In the genomic region with DNA sequence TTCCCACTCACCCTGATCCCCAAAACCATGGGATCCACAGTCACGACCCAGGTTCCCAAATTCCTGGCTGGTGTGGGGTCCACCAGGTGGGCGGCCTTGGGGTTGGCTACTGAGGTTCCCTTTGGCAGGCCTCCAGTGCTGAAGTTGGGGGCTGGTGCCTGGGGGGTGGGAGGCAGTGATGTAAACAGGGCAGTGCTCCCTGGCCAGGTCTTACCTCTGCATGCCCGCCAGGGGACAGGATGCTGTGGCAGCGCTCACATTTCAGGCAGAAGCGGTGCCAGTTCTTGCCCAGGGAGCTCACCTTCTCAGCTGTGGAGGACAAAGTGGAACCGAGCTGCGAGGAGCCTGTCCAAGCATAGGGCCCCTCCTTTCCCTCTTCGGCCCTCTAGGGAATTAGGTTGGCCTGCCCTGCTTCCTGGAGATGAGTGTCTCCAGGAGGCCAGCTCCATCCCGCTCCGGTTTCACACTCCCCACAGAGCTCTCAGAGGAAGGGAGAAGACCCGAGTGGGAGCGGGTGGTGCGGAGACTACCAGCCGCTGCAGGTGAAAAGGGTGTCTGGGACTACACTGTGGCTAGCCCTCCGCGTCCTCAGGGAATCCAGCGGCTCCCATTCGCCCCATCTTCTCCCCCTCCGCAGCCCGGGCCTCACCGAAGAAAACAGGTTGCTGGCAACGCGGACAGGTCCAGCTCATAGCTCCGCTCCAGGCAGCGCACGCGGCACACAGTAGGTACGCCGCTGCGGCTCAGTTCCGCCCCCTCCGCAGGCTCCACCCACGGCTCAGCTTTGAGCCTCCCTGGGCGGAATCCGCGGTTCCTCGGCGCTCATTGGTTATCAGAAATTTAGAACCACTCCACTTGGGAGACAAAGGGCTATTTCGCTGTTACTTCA, we compare ENCODE assay signal across 1 cellular context.
TF ChIP-seq lines count a peak whose summit lies in the region.

A gene with protein sequence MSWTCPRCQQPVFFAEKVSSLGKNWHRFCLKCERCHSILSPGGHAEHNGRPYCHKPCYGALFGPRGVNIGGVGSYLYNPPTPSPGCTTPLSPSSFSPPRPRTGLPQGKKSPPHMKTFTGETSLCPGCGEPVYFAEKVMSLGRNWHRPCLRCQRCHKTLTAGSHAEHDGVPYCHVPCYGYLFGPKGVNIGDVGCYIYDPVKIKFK (minus strand): TSS at position 726 of the 889 bp plus-strand sequence. CDS start 34 bp downstream, at position 692.

TF ChIP-seq in HepG2, 621 proteins besides CTCF, POLR2A, EP300 and RAD21 (continued from another document and continues in another):
- TF ChIP-seq NFIB (CRISPR knock-in tag; IDR thresholded peaks at IDR 0.05; ENCODE audit: borderline replicate concordance) = no peak
- no peak for TF ChIP-seq BRF2 (CRISPR knock-in tag; IDR thresholded peaks at IDR 0.05)
- TF ChIP-seq ELF1 (CRISPR knock-in tag; IDR thresholded peaks at IDR 0.05) = peak; percentile 62
- peak; percentile 37; the same call in 1 of the 2 replicates for TF ChIP-seq ZNF331 (CRISPR knock-in tag; IDR thresholded peaks at IDR 0.05)
- no peak; the same call in 1 of the 2 replicates for TF ChIP-seq PHF21A (CRISPR knock-in tag; IDR thresholded peaks at IDR 0.05)
- TF ChIP-seq NFYB (CRISPR knock-in tag; IDR thresholded peaks at IDR 0.05) = peak; percentile 43; the same call in 1 of the 2 replicates
- TF ChIP-seq HNF1B (CRISPR knock-in tag; IDR thresholded peaks at IDR 0.05) = peak; percentile 66; the same call in 1 of the 2 replicates
- TF ChIP-seq UBTF (CRISPR knock-in tag; IDR thresholded peaks at IDR 0.05) = peak; percentile 59
- TF ChIP-seq CAMTA2 (CRISPR knock-in tag; IDR thresholded peaks at IDR 0.05; ENCODE audit: borderline replicate concordance) = no peak
- TF ChIP-seq ZNF607 (CRISPR knock-in tag; IDR thresholded peaks at IDR 0.05; ENCODE audit: borderline replicate concordance) = peak; percentile 69; the same call in 1 of the 2 replicates
- TF ChIP-seq TOPORS (CRISPR knock-in tag; IDR thresholded peaks at IDR 0.05) = no peak
- TF ChIP-seq TBP (CRISPR knock-in tag; IDR thresholded peaks at IDR 0.05) = no peak
- no peak for TF ChIP-seq RAD51 (IDR thresholded peaks at IDR 0.05; ENCODE audit: borderline replicate concordance)
- TF ChIP-seq HOXA3 (CRISPR knock-in tag; IDR thresholded peaks at IDR 0.05) = peak; percentile 28; the same call in 1 of the 2 replicates
- peak; percentile 63; the same call in 1 of the 2 replicates for TF ChIP-seq SP4 (CRISPR knock-in tag; IDR thresholded peaks at IDR 0.05)
- TF ChIP-seq, protein P1, sequence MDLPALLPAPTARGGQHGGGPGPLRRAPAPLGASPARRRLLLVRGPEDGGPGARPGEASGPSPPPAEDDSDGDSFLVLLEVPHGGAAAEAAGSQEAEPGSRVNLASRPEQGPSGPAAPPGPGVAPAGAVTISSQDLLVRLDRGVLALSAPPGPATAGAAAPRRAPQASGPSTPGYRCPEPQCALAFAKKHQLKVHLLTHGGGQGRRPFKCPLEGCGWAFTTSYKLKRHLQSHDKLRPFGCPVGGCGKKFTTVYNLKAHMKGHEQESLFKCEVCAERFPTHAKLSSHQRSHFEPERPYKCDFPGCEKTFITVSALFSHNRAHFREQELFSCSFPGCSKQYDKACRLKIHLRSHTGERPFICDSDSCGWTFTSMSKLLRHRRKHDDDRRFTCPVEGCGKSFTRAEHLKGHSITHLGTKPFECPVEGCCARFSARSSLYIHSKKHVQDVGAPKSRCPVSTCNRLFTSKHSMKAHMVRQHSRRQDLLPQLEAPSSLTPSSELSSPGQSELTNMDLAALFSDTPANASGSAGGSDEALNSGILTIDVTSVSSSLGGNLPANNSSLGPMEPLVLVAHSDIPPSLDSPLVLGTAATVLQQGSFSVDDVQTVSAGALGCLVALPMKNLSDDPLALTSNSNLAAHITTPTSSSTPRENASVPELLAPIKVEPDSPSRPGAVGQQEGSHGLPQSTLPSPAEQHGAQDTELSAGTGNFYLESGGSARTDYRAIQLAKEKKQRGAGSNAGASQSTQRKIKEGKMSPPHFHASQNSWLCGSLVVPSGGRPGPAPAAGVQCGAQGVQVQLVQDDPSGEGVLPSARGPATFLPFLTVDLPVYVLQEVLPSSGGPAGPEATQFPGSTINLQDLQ (CRISPR knock-in tag; IDR thresholded peaks at IDR 0.05) = no peak
- peak; percentile 72; the same call in 1 of the 2 replicates for TF ChIP-seq ZNF160 (CRISPR knock-in tag; IDR thresholded peaks at IDR 0.05)
- peak; percentile 88; the same call in 1 of the 2 replicates for TF ChIP-seq ZNF891 (CRISPR knock-in tag; IDR thresholded peaks at IDR 0.05)
- no peak for TF ChIP-seq GABPA (IDR thresholded peaks at IDR 0.05; ENCODE audit: low read depth, low read length)
- TF ChIP-seq GABPA (CRISPR knock-in tag; IDR thresholded peaks at IDR 0.05; ENCODE audit: low read depth) = no peak
- no peak for TF ChIP-seq ZNF652 (CRISPR knock-in tag; IDR thresholded peaks at IDR 0.05; ENCODE audit: borderline replicate concordance, low read depth)
- TF ChIP-seq, protein P2, sequence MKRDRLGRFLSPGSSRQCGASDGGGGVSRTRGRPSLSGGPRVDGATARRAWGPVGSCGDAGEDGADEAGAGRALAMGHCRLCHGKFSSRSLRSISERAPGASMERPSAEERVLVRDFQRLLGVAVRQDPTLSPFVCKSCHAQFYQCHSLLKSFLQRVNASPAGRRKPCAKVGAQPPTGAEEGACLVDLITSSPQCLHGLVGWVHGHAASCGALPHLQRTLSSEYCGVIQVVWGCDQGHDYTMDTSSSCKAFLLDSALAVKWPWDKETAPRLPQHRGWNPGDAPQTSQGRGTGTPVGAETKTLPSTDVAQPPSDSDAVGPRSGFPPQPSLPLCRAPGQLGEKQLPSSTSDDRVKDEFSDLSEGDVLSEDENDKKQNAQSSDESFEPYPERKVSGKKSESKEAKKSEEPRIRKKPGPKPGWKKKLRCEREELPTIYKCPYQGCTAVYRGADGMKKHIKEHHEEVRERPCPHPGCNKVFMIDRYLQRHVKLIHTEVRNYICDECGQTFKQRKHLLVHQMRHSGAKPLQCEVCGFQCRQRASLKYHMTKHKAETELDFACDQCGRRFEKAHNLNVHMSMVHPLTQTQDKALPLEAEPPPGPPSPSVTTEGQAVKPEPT (CRISPR knock-in tag; IDR thresholded peaks at IDR 0.05; ENCODE audit: low read depth) = no peak
- peak; percentile 77 for TF ChIP-seq AGO1 (IDR thresholded peaks at IDR 0.05; ENCODE audit: low read depth, low read length, poor library complexity, severe bottlenecking)
- 0 out of 2 replicates have a peak, but pooled peaks have one; percentile 28 for TF ChIP-seq ZFYVE20 (CRISPR knock-in tag; IDR thresholded peaks at IDR 0.05; ENCODE audit: borderline replicate concordance, low read depth)
- no peak for TF ChIP-seq HOXA7 (CRISPR knock-in tag; IDR thresholded peaks at IDR 0.05)
- TF ChIP-seq ZNF678 (CRISPR knock-in tag; IDR thresholded peaks at IDR 0.05) = no peak
- TF ChIP-seq ERF (CRISPR knock-in tag; IDR thresholded peaks at IDR 0.05) = 0 out of 2 replicates have a peak, but pooled peaks have one; percentile 31
- TF ChIP-seq SCMH1 (CRISPR knock-in tag; IDR thresholded peaks at IDR 0.05; ENCODE audit: borderline replicate concordance) = no peak
- TF ChIP-seq MAZ (IDR thresholded peaks at IDR 0.05; ENCODE audit: borderline replicate concordance, low read depth, low read length) = no peak
- peak; percentile 31; the same call in 1 of the 2 replicates for TF ChIP-seq MAZ (CRISPR knock-in tag; IDR thresholded peaks at IDR 0.05; ENCODE audit: low read depth)
- no peak for TF ChIP-seq ZNF280D (CRISPR knock-in tag; IDR thresholded peaks at IDR 0.05)
- TF ChIP-seq KDM5B (CRISPR knock-in tag; IDR thresholded peaks at IDR 0.05; ENCODE audit: borderline replicate concordance) = no peak; the same call in 1 of the 2 replicates
- TF ChIP-seq GATAD2A (CRISPR knock-in tag; IDR thresholded peaks at IDR 0.05) = peak; percentile 24; the same call in 1 of the 2 replicates
- TF ChIP-seq CENPX (CRISPR knock-in tag; IDR thresholded peaks at IDR 0.05) = no peak
- no peak for TF ChIP-seq ZNF446 (CRISPR knock-in tag; IDR thresholded peaks at IDR 0.05)
- TF ChIP-seq CHD2 (IDR thresholded peaks at IDR 0.05; ENCODE audit: low read depth, low read length) = no peak; the same call in 1 of the 2 replicates
- no peak for TF ChIP-seq NCOA5 (CRISPR knock-in tag; IDR thresholded peaks at IDR 0.05)
- no peak for TF ChIP-seq XBP1 (CRISPR knock-in tag; IDR thresholded peaks at IDR 0.05)
- TF ChIP-seq, protein P3, sequence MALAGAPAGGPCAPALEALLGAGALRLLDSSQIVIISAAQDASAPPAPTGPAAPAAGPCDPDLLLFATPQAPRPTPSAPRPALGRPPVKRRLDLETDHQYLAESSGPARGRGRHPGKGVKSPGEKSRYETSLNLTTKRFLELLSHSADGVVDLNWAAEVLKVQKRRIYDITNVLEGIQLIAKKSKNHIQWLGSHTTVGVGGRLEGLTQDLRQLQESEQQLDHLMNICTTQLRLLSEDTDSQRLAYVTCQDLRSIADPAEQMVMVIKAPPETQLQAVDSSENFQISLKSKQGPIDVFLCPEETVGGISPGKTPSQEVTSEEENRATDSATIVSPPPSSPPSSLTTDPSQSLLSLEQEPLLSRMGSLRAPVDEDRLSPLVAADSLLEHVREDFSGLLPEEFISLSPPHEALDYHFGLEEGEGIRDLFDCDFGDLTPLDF (CRISPR knock-in tag; IDR thresholded peaks at IDR 0.05) = no peak
- no peak; the same call in 1 of the 2 replicates for TF ChIP-seq MTA1 (CRISPR knock-in tag; IDR thresholded peaks at IDR 0.05; ENCODE audit: borderline replicate concordance)
- no peak for TF ChIP-seq TCF7L2 (IDR thresholded peaks at IDR 0.05; ENCODE audit: low read depth, low read length)
- TF ChIP-seq, protein P4, sequence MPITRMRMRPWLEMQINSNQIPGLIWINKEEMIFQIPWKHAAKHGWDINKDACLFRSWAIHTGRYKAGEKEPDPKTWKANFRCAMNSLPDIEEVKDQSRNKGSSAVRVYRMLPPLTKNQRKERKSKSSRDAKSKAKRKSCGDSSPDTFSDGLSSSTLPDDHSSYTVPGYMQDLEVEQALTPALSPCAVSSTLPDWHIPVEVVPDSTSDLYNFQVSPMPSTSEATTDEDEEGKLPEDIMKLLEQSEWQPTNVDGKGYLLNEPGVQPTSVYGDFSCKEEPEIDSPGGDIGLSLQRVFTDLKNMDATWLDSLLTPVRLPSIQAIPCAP (CRISPR knock-in tag; IDR thresholded peaks at IDR 0.05; ENCODE audit: low read depth) = no peak
- TF ChIP-seq FOXK2 (IDR thresholded peaks at IDR 0.05) = no peak
- TF ChIP-seq SRSF9 (IDR thresholded peaks at IDR 0.05; ENCODE audit: borderline replicate concordance, insufficient read depth, low read depth, low read length, poor library complexity, severe bottlenecking) = no peak
- no peak; the same call in 1 of the 2 replicates for TF ChIP-seq MXD3 (CRISPR knock-in tag; IDR thresholded peaks at IDR 0.05)
- no peak for TF ChIP-seq ZNF747 (CRISPR knock-in tag; IDR thresholded peaks at IDR 0.05; ENCODE audit: borderline replicate concordance)
